In genomic region chr9:2814106-2814505, GRCh38 we compare ENCODE assay signal across 8 cellular contexts. TPM values are rescaled to one million over a fixed set of nuclear protein-coding genes. Genes with fewer than 3 reads are reported as not detected.
A peak's percentile ranks its signal among the peaks of the same experiment; 100 is the strongest.
DNase-seq lines count a peak whose midpoint lies in the region; ATAC-seq, FAIRE-seq and TF ChIP-seq lines count a peak whose summit lies in the region.
"Not testable (repeated sequence)": the region's sequence is repeated elsewhere in the genome, so short reads cannot be mapped to it uniquely, and the experiment has no call there.

No MANE protein-coding gene starts in this region.

- not testable (repeated sequence) for H3K4ac ChIP-seq in H9 (ENCODE audit: low read depth, low read length)

- not testable (repeated sequence) for H2BK12ac ChIP-seq in H9 (ENCODE audit: insufficient read length, low read depth, low read length)

- H3K4me1 Mint-ChIP-seq in H9 (peaks cover 90 to 91% of the 10 kb centered on the region in 2 experiments), endodermal cell (peaks cover 78% of the 10 kb centered on the region), neural progenitor cell (peaks cover 37% of the 10 kb centered on the region)
- peaks cover 13% of the 10 kb centered on the region for H3K4me1 Mint-ChIP-seq in activated CD4-positive, alpha-beta T cell treated with anti-CD3 and anti-CD28 coated beads, Interleukin-2, amount 10 ng/mL, durations not matched to agents 24 days and 14 days

- H2AFZ ChIP-seq in H9 (ENCODE audit: low read length); K562 (ENCODE audit: low read depth, low read length); neural progenitor cell (replicated peaks): not testable (repeated sequence)

- peaks cover 35% of the 10 kb centered on the region for H3F3A ChIP-seq in neural progenitor cell (ENCODE audit: low read depth)

- H3K23ac ChIP-seq in H9 (ENCODE audit: insufficient read length, low read depth, low read length): not testable (repeated sequence)

- intact Hi-C loops in activated CD4-positive, alpha-beta T cell treated with anti-CD3 and anti-CD28 coated beads, Interleukin-2, amount 10 ng/mL, durations not matched to agents 24 days and 14 days (cut with micrococcal nuclease); K562 (cut with micrococcal nuclease): not testable (repeated sequence)

- not testable (repeated sequence) for H3K4me3 Mint-ChIP-seq in H9; activated CD4-positive, alpha-beta T cell treated with anti-CD3 and anti-CD28 coated beads, Interleukin-2, amount 10 ng/mL, durations not matched to agents 24 days and 14 days; endodermal cell; neural progenitor cell

- not testable (repeated sequence) for H3K56ac ChIP-seq in H9 (ENCODE audit: insufficient read length, low read depth, low read length)

- not testable (repeated sequence) for H3K27me3 Mint-ChIP-seq in H9 (ENCODE audit: low read depth); activated CD4-positive, alpha-beta T cell treated with anti-CD3 and anti-CD28 coated beads, Interleukin-2, amount 10 ng/mL, durations not matched to agents 24 days and 14 days; endodermal cell (ENCODE audit: insufficient read depth); neural progenitor cell (ENCODE audit: insufficient read depth, low read depth)

- peaks cover 39 to 51% (median 43%) of the 10 kb centered on the region in 3 experiments for H3K36me3 Mint-ChIP-seq in H9 (ENCODE audit: insufficient read depth in 1 of 3, low read depth in 3 of 3)
- peaks cover 74% of the 10 kb centered on the region for H3K36me3 Mint-ChIP-seq in activated CD4-positive, alpha-beta T cell treated with anti-CD3 and anti-CD28 coated beads, Interleukin-2, amount 10 ng/mL, durations not matched to agents 24 days and 14 days (ENCODE audit: low read depth)
- peaks cover 34% of the 10 kb centered on the region for H3K36me3 Mint-ChIP-seq in endodermal cell (ENCODE audit: low read depth)
- peaks cover 35% of the 10 kb centered on the region for H3K36me3 Mint-ChIP-seq in neural progenitor cell

- H3K18ac ChIP-seq in H9 (ENCODE audit: insufficient read length, low read depth, low read length): not testable (repeated sequence)

- not testable (repeated sequence) for H2AK5ac ChIP-seq in H9 (ENCODE audit: insufficient read length, low read length)

- WGBS in A549 (ENCODE audit: missing lambda C conversion rate): 93% methylated on average over 7 of the region's 7 CpGs
- no CpG with 5 or more reads among the region's 7 CpGs for WGBS in H9 (ENCODE audit: extremely low coverage, insufficient read length, low lambda C conversion rate)
- 92% methylated on average over 7 of the region's 7 CpGs for WGBS in HUES64
- 92% methylated on average over 5 of the region's 7 CpGs for WGBS in K562 (ENCODE audit: insufficient coverage, low coverage, missing lambda C conversion rate)
- 83 to 89% methylated on average over 5 to 7 of the region's 7 CpGs for WGBS in endodermal cell (ENCODE audit: insufficient coverage in 1 of 2, insufficient read length in 1 of 2), 2 experiments

- TF ChIP-seq RAD21 in A549 (conservative IDR thresholded peaks at IDR 0.05 in 1 of 2, IDR thresholded peaks at IDR 0.05 in 1 of 2); K562 (CRISPR knock-in tag; conservative IDR thresholded peaks at IDR 0.05 in 1 of 2, IDR thresholded peaks at IDR 0.05 in 1 of 2): not testable (repeated sequence)

- H3K9me3 ChIP-seq in A549; H9 (ENCODE audit: control insufficient read depth, low read depth, low read length); HUES64 (ENCODE audit: insufficient read depth, low read depth, low read length); K562 (replicated peaks; ENCODE audit: control insufficient read depth, insufficient read depth, low read depth, low read length); endodermal cell (ENCODE audit: control insufficient read depth, low read length); neural progenitor cell (ENCODE audit: low read depth); thoracic aorta: not testable (repeated sequence)

- not testable (repeated sequence) for ATAC-seq in A549; K562; thoracic aorta (ENCODE audit: insufficient number of reproducible peaks, low FRiP score, low read depth)

- peaks cover 66% of the 10 kb centered on the region for H3K36me3 ChIP-seq in HUES64 (ENCODE audit: insufficient read depth, low read length)
- H3K36me3 ChIP-seq in K562 (ENCODE audit: control insufficient read depth, insufficient read depth, low read length): peaks cover 90% of the 10 kb centered on the region
- peaks cover 63% of the 10 kb centered on the region for H3K36me3 ChIP-seq in endodermal cell (ENCODE audit: control insufficient read depth, insufficient read depth, low read length)
- H3K36me3 ChIP-seq in neural progenitor cell, thoracic aorta: not testable (repeated sequence)

- not testable (repeated sequence) for H4K91ac ChIP-seq in H9 (ENCODE audit: insufficient read length, low read depth, low read length)

- H2BK20ac ChIP-seq in H9 (ENCODE audit: low read depth, low read length, poor library complexity, severe bottlenecking): not testable (repeated sequence)

- FAIRE-seq in A549 (lab: Jason Lieb, UNC); K562 (lab: Jason Lieb, UNC): not testable (repeated sequence)

- not testable (repeated sequence) for TF ChIP-seq POLR2A in A549 (IDR thresholded peaks at IDR 0.05; ENCODE audit: low read length); K562 (conservative IDR thresholded peaks at IDR 0.05)

- H3K27ac ChIP-seq in A549 (peak overlapping the region; percentile 75 to 94; a peak in 4 of 6 replicates), HUES64 (ENCODE audit: low read depth, low read length) (peak overlapping the region; percentile 99), neural progenitor cell (peak overlapping the region; percentile 89), thoracic aorta (peak overlapping the region; percentile 44 to 94)
- H3K27ac ChIP-seq in H9 (ENCODE audit: insufficient read length, low read depth, low read length); K562 (ENCODE audit: extremely low read depth, low read depth, low read length); endodermal cell (ENCODE audit: low read depth, low read length): not testable (repeated sequence)

- in situ Hi-C loops in K562 (cut with MboI): not testable (repeated sequence)

- not testable (repeated sequence) for H4K20me1 ChIP-seq in H9 (ENCODE audit: control insufficient read depth, insufficient read depth, insufficient read length); K562 (replicated peaks; ENCODE audit: control insufficient read depth, insufficient read depth, low read length); neural progenitor cell (ENCODE audit: low read depth)

- not testable (repeated sequence) for H3K79me1 ChIP-seq in H9 (ENCODE audit: insufficient read depth, low read depth, low read length, poor library complexity, severe bottlenecking)

- DNase-seq in A549 (ENCODE audit: low read depth in 1 of 2, low spot score in 1 of 2); H9; activated CD4-positive, alpha-beta T cell treated with anti-CD3 and anti-CD28 coated beads, Interleukin-2, amount 10 ng/mL, durations not matched to agents 24 days and 14 days; K562 (ENCODE audit: extremely low read depth in 1 of 4, low spot score in 3 of 4); endodermal cell; neural progenitor cell (ENCODE audit: low spot score); thoracic aorta (ENCODE audit: low spot score): not testable (repeated sequence)

- POLR2A ChIA-PET in A549 (lab: Yijun Ruan, JAX) (interaction anchor here (0.6 kb wide), 1 partner anchor 1485 kb away, joined by 3 read pairs; no protein-coding TSS in a partner anchor), K562 (lab: Yijun Ruan, JAX) (interaction anchor here (1.1 kb wide), 1 partner anchor 9 kb away, joined by 3 read pairs; no protein-coding TSS in a partner anchor)

- H2BK15ac ChIP-seq in H9 (ENCODE audit: low read depth, low read length): not testable (repeated sequence)

- CTCF ChIA-PET in A549 (lab: Yijun Ruan, JAX): interaction anchor here (0.5 to 3.1 kb wide), 7 partner anchors 11 to 395 kb away, joined by 3 to 14 read pairs (median 5); no protein-coding TSS in a partner anchor
- CTCF ChIA-PET in K562 (lab: Yijun Ruan, JAX; ENCODE audit: low intra/inter-chr PET ratio): not testable (repeated sequence)

- not testable (repeated sequence) for H2BK120ac ChIP-seq in H9 (ENCODE audit: low read depth, low read length, poor library complexity, severe bottlenecking)

- H3K4me1 ChIP-seq in A549 (peaks cover 82% of the 10 kb centered on the region), H9 (ENCODE audit: insufficient read depth, low read length) (peaks cover 31% of the 10 kb centered on the region), HUES64 (ENCODE audit: insufficient read depth, low read length) (peaks cover 85% of the 10 kb centered on the region), endodermal cell (ENCODE audit: control insufficient read depth, insufficient read depth, low read length) (peaks cover 44% of the 10 kb centered on the region), neural progenitor cell (peaks cover 62% of the 10 kb centered on the region), thoracic aorta (ENCODE audit: control insufficient read depth in 1 of 2, low read depth in 2 of 2) (peaks cover 21 to 61% of the 10 kb centered on the region in 2 donors)
- not testable (repeated sequence) for H3K4me1 ChIP-seq in K562 (replicated peaks in 1 of 2; ENCODE audit: control insufficient read depth in 2 of 2, insufficient read depth in 2 of 2, low read length in 2 of 2)

- H3K27ac Mint-ChIP-seq in H9 (peak overlapping the region; percentile 68 to 98 (median 94)), endodermal cell (peak overlapping the region; percentile 4), neural progenitor cell (peak overlapping the region; percentile 27)
- peak overlapping the region; percentile 47 for H3K27ac Mint-ChIP-seq in activated CD4-positive, alpha-beta T cell treated with anti-CD3 and anti-CD28 coated beads, Interleukin-2, amount 10 ng/mL, durations not matched to agents 24 days and 14 days

- not testable (repeated sequence) for BruUV-seq in K562 (replicated peaks; lab: Mats Ljungman, UMichigan)

- not testable (repeated sequence) for H3K14ac ChIP-seq in H9 (ENCODE audit: insufficient read depth, low read length)

- not testable (repeated sequence) for H3K9ac ChIP-seq in H9 (ENCODE audit: extremely low read depth, insufficient read length, low read length); HUES64 (ENCODE audit: low read depth, low read length); K562 (ENCODE audit: insufficient read depth in 1 of 2, low read depth in 2 of 2, low read length in 2 of 2); endodermal cell (ENCODE audit: extremely low read depth, low read length, poor library complexity, severe bottlenecking); neural progenitor cell

- not testable (repeated sequence) for H3K23me2 ChIP-seq in H9 (ENCODE audit: insufficient read length, low read depth, low read length, poor library complexity, severe bottlenecking)

- TF ChIP-seq EP300 in A549 (IDR thresholded peaks at IDR 0.05); K562 (IDR thresholded peaks at IDR 0.05; ENCODE audit: low read length): not testable (repeated sequence)

- H3K9me3 Mint-ChIP-seq in H9; activated CD4-positive, alpha-beta T cell treated with anti-CD3 and anti-CD28 coated beads, Interleukin-2, amount 10 ng/mL, durations not matched to agents 24 days and 14 days; endodermal cell; neural progenitor cell: not testable (repeated sequence)

- not testable (repeated sequence) for H3K4me3 ChIP-seq in A549; HUES64 (ENCODE audit: low read length); K562; endodermal cell (ENCODE audit: low read length); neural progenitor cell; thoracic aorta

- H3K4me2 ChIP-seq in A549; H9 (ENCODE audit: insufficient read depth, insufficient read length, low read length); K562 (ENCODE audit: insufficient read depth, low read length): not testable (repeated sequence)
- peak overlapping the region; percentile 67 for H3K4me2 ChIP-seq in neural progenitor cell

- not testable (repeated sequence) for H2BK5ac ChIP-seq in H9 (ENCODE audit: insufficient read length, low read length)

- not testable (repeated sequence) for H4K8ac ChIP-seq in H9 (replicated peaks; ENCODE audit: insufficient read length, low read depth, low read length)

- not testable (repeated sequence) for H3K27me3 ChIP-seq in H9 (ENCODE audit: insufficient read depth, low read length); HUES64 (ENCODE audit: insufficient read depth, low read length); K562 (ENCODE audit: control insufficient read depth in 2 of 2, insufficient read depth in 2 of 2, low read length in 2 of 2); endodermal cell (ENCODE audit: control insufficient read depth, insufficient read depth, low read length, poor library complexity, severe bottlenecking); neural progenitor cell; thoracic aorta (replicated peaks; ENCODE audit: insufficient read depth)

- not testable (repeated sequence) for H4K5ac ChIP-seq in H9 (ENCODE audit: insufficient read length, low read depth, low read length)

- not testable (repeated sequence) for H3K79me2 ChIP-seq in H9 (ENCODE audit: insufficient read depth, low read length); K562 (ENCODE audit: control insufficient read depth, insufficient read depth, low read length); neural progenitor cell (ENCODE audit: low read depth)

- not testable (repeated sequence) for H3T11ph ChIP-seq in H9 (ENCODE audit: low read length)

- H3K9me1 ChIP-seq in K562 (ENCODE audit: control insufficient read depth, insufficient read depth, low read length): not testable (repeated sequence)

- TF ChIP-seq CTCF in A549 (IDR thresholded peaks at IDR 0.05); H9 (conservative IDR thresholded peaks at IDR 0.05); K562 (IDR thresholded peaks at IDR 0.05 in 2 of 3, conservative IDR thresholded peaks at IDR 0.05 in 1 of 3; ENCODE audit: insufficient read depth in 2 of 3, low read depth in 1 of 3, low read length in 3 of 3); endodermal cell (conservative IDR thresholded peaks at IDR 0.05); neural progenitor cell (IDR thresholded peaks at IDR 0.05); thoracic aorta (IDR thresholded peaks at IDR 0.05): not testable (repeated sequence)

RNA-seq across cellular contexts. Expression of gene PUM3, which starts 29.8 kb away (rescaled TPM):
- polyA plus RNA-seq in A549 (2011; rRNA removed) (62.2 and 94.8 TPM in 2 replicates), A549 (2017; fragmentation: RNase III; extraction: RNeasy Plus Mini Kit Qiagen cat#74134 plus additional on column Dnase treatment) (71.2 to 81.2 TPM (median 78.0 TPM) in 3 replicates), K562 (2011; rRNA removed) (33.1 and 47.7 TPM in 2 replicates), K562 (2014; fragmentation: Illumina TruSeq; extraction: Trizol) (60.1 and 74.1 TPM in 2 replicates), K562 (2014; fragmentation: Nextera tagmentation; extraction: Ambion mirVana) (10 to 100 TPM; 51.7 to 80.4 TPM), K562 (2014; rRNA removed) (47.6 and 48.5 TPM in 2 replicates)
- polyA plus RNA-seq in A549 (2012; cell fraction: cytosol; rRNA removed): 31.3 and 35.5 TPM in 2 replicates
- 24.8 and 38.6 TPM in 2 replicates for polyA plus RNA-seq in A549 (2012; cell fraction: nucleus; rRNA removed)
- 42.9 and 56.2 TPM in 2 replicates for polyA minus RNA-seq in A549 (2011; rRNA and poly(A)+ RNA removed)
- total RNA-seq in H9 (2021) (102 and 105 TPM in 2 replicates), K562 (2014; rRNA removed) (43.6 and 52.4 TPM in 2 replicates), K562 (2014; rRNA removed; fragmentation: Illumina TruSeq; extraction: Trizol) (91.6 and 98.6 TPM in 2 replicates), K562 (2015; rRNA removed; fragmentation: Illumina TruSeq; extraction: Trizol) (82.9 and 84.4 TPM in 2 replicates), K562 (2021) (57.9 and 62.5 TPM in 2 replicates), endodermal cell (10 to 100 TPM; 69.5 to 87.0 TPM), neural progenitor cell (ENCODE audit: low replicate concordance) (38.7 and 58.0 TPM in 2 replicates), thoracic aorta (10 to 100 TPM; 12.0 to 50.6 TPM)
- polyA plus RNA-seq in HUES64 (2013, experiment 1 of 2): 62.9 TPM
- polyA plus RNA-seq in HUES64 (2013, experiment 2 of 2): 57.2 TPM
- 155 and 162 TPM in 2 replicates for total RNA-seq in activated CD4-positive, alpha-beta T cell treated with anti-CD3 and anti-CD28 coated beads, Interleukin-2, amount 10 ng/mL, durations not matched to agents 24 days and 14 days
- total RNA-seq in K562 (2011; cell fraction: chromatin; rRNA removed; ENCODE audit: low replicate concordance): 20.3 and 103 TPM in 2 replicates
- 15.0 and 20.5 TPM in 2 replicates for total RNA-seq in K562 (2011; cell fraction: nucleolus; rRNA removed)
- total RNA-seq in K562 (2011; cell fraction: nucleoplasm; rRNA removed): 28.2 and 33.4 TPM in 2 replicates
- 11.2 and 15.6 TPM in 2 replicates for polyA plus RNA-seq in K562 (2011; cell fraction: cytosol; rRNA removed)
- 22.9 and 23.0 TPM in 2 replicates for polyA plus RNA-seq in K562 (2011; cell fraction: nucleus; rRNA removed)
- polyA plus RNA-seq in K562 (2012): 19.7 and 46.8 TPM in 2 replicates
- 57.1 and 58.3 TPM in 2 replicates for polyA minus RNA-seq in K562 (2011; rRNA and poly(A)+ RNA removed)
- polyA minus RNA-seq in K562 (2011; cell fraction: cytosol; rRNA and poly(A)+ RNA removed): 16.6 and 26.4 TPM in 2 replicates
- 32.7 and 67.4 TPM in 2 replicates for polyA minus RNA-seq in K562 (2011; cell fraction: nucleus; rRNA and poly(A)+ RNA removed)
- polyA plus RNA-seq in endodermal cell (2013, experiment 1 of 2): 37.2 TPM
- 40.0 TPM for polyA plus RNA-seq in endodermal cell (2013, experiment 2 of 2)

Comparison
In these comparisons a context has a peak if more than half of its experiments do, and no peak if none do; other contexts are left out.
1. H3K27ac Mint-ChIP-seq: peak in every context shown above with its lines; median percentile 94 in H9; 47 in activated CD4-positive, alpha-beta T cell treated with anti-CD3 and anti-CD28 coated beads, Interleukin-2, amount 10 ng/mL, durations not matched to agents 24 days and 14 days; 27 in neural progenitor cell; 4 in endodermal cell.